Comparison of ENCODE assay signal across 1 cellular context in the genomic region with DNA sequence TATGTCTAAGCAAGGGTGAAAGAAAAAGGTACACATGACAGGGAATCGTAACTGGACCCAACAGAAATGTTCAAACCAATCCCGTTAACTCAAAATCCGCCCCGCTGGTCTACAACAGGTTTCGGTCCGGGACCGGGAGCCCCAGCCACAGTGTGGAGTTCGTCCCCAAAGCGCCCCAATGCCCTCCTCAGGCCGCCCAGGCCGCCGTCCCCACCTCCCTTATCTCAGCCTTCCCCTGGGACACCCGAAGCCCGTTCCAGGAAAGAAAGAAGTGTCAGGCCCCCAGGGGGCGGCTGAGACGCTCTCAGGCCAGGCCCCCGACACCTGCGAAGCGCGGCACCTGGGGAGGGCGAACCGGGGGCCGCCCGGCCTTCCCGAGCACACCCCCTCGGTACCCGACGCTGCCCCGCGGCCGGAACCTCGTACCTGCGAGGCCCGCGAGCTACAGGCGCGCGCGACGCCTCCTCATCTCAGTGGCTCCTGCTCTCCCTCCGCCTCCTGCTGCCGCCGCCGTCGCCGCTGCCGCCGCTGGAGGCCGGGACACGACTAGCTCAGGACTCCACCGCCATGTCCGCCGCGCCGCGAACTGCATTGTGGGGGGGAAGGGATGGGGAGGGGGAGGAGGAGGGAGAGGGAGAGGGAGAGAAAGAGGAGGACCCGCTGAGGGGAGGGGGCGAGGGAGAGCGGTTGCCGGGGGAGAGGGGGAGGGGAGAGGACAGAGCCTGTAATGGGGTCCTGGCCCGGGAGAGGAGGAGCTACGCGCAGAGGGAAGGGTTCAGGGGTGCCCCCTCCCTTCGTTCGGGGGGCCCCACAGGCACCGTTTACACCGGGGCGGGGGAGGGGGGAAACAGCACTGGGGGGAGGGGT.
TF ChIP-seq lines count a peak whose summit lies in the region.

A gene with protein sequence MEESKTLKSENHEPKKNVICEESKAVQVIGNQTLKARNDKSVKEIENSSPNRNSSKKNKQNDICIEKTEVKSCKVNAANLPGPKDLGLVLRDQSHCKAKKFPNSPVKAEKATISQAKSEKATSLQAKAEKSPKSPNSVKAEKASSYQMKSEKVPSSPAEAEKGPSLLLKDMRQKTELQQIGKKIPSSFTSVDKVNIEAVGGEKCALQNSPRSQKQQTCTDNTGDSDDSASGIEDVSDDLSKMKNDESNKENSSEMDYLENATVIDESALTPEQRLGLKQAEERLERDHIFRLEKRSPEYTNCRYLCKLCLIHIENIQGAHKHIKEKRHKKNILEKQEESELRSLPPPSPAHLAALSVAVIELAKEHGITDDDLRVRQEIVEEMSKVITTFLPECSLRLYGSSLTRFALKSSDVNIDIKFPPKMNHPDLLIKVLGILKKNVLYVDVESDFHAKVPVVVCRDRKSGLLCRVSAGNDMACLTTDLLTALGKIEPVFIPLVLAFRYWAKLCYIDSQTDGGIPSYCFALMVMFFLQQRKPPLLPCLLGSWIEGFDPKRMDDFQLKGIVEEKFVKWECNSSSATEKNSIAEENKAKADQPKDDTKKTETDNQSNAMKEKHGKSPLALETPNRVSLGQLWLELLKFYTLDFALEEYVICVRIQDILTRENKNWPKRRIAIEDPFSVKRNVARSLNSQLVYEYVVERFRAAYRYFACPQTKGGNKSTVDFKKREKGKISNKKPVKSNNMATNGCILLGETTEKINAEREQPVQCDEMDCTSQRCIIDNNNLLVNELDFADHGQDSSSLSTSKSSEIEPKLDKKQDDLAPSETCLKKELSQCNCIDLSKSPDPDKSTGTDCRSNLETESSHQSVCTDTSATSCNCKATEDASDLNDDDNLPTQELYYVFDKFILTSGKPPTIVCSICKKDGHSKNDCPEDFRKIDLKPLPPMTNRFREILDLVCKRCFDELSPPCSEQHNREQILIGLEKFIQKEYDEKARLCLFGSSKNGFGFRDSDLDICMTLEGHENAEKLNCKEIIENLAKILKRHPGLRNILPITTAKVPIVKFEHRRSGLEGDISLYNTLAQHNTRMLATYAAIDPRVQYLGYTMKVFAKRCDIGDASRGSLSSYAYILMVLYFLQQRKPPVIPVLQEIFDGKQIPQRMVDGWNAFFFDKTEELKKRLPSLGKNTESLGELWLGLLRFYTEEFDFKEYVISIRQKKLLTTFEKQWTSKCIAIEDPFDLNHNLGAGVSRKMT (N-terminal part only) (minus strand): TSS at position 588 of the 867 bp plus-strand sequence. CDS start 26,812 bp downstream, outside the sequence.

TF ChIP-seq in K562, 482 proteins besides CTCF, POLR2A, EP300 and RAD21 (continued from another document and continues in another):
- TF ChIP-seq, protein P1, sequence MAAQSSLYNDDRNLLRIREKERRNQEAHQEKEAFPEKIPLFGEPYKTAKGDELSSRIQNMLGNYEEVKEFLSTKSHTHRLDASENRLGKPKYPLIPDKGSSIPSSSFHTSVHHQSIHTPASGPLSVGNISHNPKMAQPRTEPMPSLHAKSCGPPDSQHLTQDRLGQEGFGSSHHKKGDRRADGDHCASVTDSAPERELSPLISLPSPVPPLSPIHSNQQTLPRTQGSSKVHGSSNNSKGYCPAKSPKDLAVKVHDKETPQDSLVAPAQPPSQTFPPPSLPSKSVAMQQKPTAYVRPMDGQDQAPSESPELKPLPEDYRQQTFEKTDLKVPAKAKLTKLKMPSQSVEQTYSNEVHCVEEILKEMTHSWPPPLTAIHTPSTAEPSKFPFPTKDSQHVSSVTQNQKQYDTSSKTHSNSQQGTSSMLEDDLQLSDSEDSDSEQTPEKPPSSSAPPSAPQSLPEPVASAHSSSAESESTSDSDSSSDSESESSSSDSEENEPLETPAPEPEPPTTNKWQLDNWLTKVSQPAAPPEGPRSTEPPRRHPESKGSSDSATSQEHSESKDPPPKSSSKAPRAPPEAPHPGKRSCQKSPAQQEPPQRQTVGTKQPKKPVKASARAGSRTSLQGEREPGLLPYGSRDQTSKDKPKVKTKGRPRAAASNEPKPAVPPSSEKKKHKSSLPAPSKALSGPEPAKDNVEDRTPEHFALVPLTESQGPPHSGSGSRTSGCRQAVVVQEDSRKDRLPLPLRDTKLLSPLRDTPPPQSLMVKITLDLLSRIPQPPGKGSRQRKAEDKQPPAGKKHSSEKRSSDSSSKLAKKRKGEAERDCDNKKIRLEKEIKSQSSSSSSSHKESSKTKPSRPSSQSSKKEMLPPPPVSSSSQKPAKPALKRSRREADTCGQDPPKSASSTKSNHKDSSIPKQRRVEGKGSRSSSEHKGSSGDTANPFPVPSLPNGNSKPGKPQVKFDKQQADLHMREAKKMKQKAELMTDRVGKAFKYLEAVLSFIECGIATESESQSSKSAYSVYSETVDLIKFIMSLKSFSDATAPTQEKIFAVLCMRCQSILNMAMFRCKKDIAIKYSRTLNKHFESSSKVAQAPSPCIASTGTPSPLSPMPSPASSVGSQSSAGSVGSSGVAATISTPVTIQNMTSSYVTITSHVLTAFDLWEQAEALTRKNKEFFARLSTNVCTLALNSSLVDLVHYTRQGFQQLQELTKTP (IDR thresholded peaks at IDR 0.05; ENCODE audit: low read depth in 1 of 2, partially characterized antibody in 2 of 2): no peak
- TF ChIP-seq TGIF2 (CRISPR knock-in tag; IDR thresholded peaks at IDR 0.05) (no peak), ZNF445 (CRISPR knock-in tag; IDR thresholded peaks at IDR 0.05; ENCODE audit: low read depth) (no peak), GTF3C2 (IDR thresholded peaks at IDR 0.05; ENCODE audit: borderline replicate concordance, extremely low read depth, insufficient read length) (no peak), USF2 (CRISPR knock-in tag; IDR thresholded peaks at IDR 0.05) (no peak), STAT5A (IDR thresholded peaks at IDR 0.05; ENCODE audit: borderline replicate concordance, low read length) (0 out of 2 replicates have a peak, but pooled peaks have one; percentile 33), BCOR (IDR thresholded peaks at IDR 0.05) (peak; percentile 27; the same call in 1 of the 2 replicates), WHSC1 (IDR thresholded peaks at IDR 0.05; ENCODE audit: low read length) (no peak), NCOA1 (IDR thresholded peaks at IDR 0.05; ENCODE audit: low read depth) (no peak), ZNF740 (CRISPR knock-in tag; IDR thresholded peaks at IDR 0.05) (peak; percentile 86), ZNF740 (tag; IDR thresholded peaks at IDR 0.05) (peak in 1 of 2 experiments; percentile 88; a peak in 2 of 4 replicates), SIX5 (IDR thresholded peaks at IDR 0.05; ENCODE audit: borderline replicate concordance in 1 of 2, insufficient read depth in 1 of 2, low read depth in 1 of 2, low read length in 2 of 2) (no peak), ZNF274 (IDR thresholded peaks at IDR 0.05; ENCODE audit: borderline replicate concordance, low read depth, low read length) (no peak), MCM2 (IDR thresholded peaks at IDR 0.05; ENCODE audit: low read depth) (no peak), ZBTB7A (IDR thresholded peaks at IDR 0.05; ENCODE audit: borderline replicate concordance, control insufficient read depth, low read depth, low read length) (peak; percentile 58; the same call in 1 of the 2 replicates), ATF7 (IDR thresholded peaks at IDR 0.05) (peak; percentile 74), MAZ (CRISPR knock-in tag; conservative IDR thresholded peaks at IDR 0.05 in 1 of 2, IDR thresholded peaks at IDR 0.05 in 1 of 2) (peak; percentile 83 to 85), ZNF780A (CRISPR knock-in tag; IDR thresholded peaks at IDR 0.05) (no peak), SIN3B (IDR thresholded peaks at IDR 0.05; ENCODE audit: low read depth) (peak; percentile 77; the same call in 1 of the 2 replicates), PHB (CRISPR knock-in tag; IDR thresholded peaks at IDR 0.05) (no peak), ZNF444 (CRISPR knock-in tag; IDR thresholded peaks at IDR 0.05) (no peak), ZNF175 (CRISPR knock-in tag; IDR thresholded peaks at IDR 0.05; ENCODE audit: low read depth) (0 out of 2 replicates have a peak, but pooled peaks have one; percentile 48), FOSL1 (tag; conservative IDR thresholded peaks at IDR 0.05) (no peak), HES1 (IDR thresholded peaks at IDR 0.05; ENCODE audit: low read depth) (no peak), NCOR1 (IDR thresholded peaks at IDR 0.05) (peak; percentile 41; the same call in 1 of the 2 replicates), ZNF23 (CRISPR knock-in tag; IDR thresholded peaks at IDR 0.05) (no peak), CUX1 (CRISPR knock-in tag; IDR thresholded peaks at IDR 0.05) (no peak), KLF16 (IDR thresholded peaks at IDR 0.05) (no peak), NFIC (IDR thresholded peaks at IDR 0.05) (peak; percentile 32; the same call in 1 of the 2 replicates), E2F3 (CRISPR knock-in tag; IDR thresholded peaks at IDR 0.05) (0 out of 2 replicates have a peak, but pooled peaks have one; percentile 37), CHD2 (IDR thresholded peaks at IDR 0.05; ENCODE audit: low read depth, low read length) (no peak), ZFPM2 (CRISPR knock-in tag; IDR thresholded peaks at IDR 0.05) (no peak), TRIM24 (IDR thresholded peaks at IDR 0.05) (no peak), FOXM1 (IDR thresholded peaks at IDR 0.05; ENCODE audit: low read depth) (no peak), FOXM1 (CRISPR knock-in tag; IDR thresholded peaks at IDR 0.05; ENCODE audit: low read depth) (peak; percentile 66; the same call in 1 of the 2 replicates), BRD4 (IDR thresholded peaks at IDR 0.05) (peak; percentile 54; the same call in 1 of the 2 replicates)
